Comparison of ENCODE assay signal across 13 cellular contexts in genomic region chr6:106080106-106081095, GRCh38.
"Had no signal": no experiment of that assay in that cellular context is flagged by ENCODE, and none has a peak within 500 bp of the region (broad histone marks: within the 10 kb centered on the region; RNA-seq: fewer than 3 reads in every experiment).

No MANE protein-coding gene starts in this region.

- H3K9me3 ChIP-seq: gastroesophageal sphincter, left lung, ovary, thoracic aorta had no signal

- H3K4me3 ChIP-seq: coronary artery, gastroesophageal sphincter, left lung, ovary, thoracic aorta had no signal

- H3K27ac Mint-ChIP-seq: activated B cell treated with CpG ODN at 0.5 μM for 24 hours; activated CD4-positive, alpha-beta T cell treated with anti-CD3 and anti-CD28 coated beads, Interleukin-2, amount 10 ng/mL, durations not matched to agents 24 days and 14 days; activated naive CD4-positive, alpha-beta T cell treated with anti-CD3 and anti-CD28 coated beads for 36 hours; memory B cell; stimulated activated naive CD8-positive, alpha-beta T cell treated with anti-CD3 and anti-CD28 coated beads, Interleukin-15, amount 100 ng/mL, for 72 hours had no signal

- H3K27me3 Mint-ChIP-seq: memory B cell had no signal

- DNase-seq: activated B cell treated with CpG ODN at 0.5 μM for 24 hours; activated CD4-positive, alpha-beta T cell treated with anti-CD3 and anti-CD28 coated beads, Interleukin-2, amount 10 ng/mL, durations not matched to agents 24 days and 14 days; activated naive CD4-positive, alpha-beta T cell treated with anti-CD3 and anti-CD28 coated beads for 36 hours; central memory CD4-positive, alpha-beta T cell; effector CD4-positive, alpha-beta T cell; left lung; ovary; stimulated activated CD4-positive, alpha-beta T cell treated with anti-CD3 and anti-CD28 coated beads, Interleukin-4, amount 100 ng/mL, for 24 hours; stimulated activated naive CD8-positive, alpha-beta T cell treated with anti-CD3 and anti-CD28 coated beads, Interleukin-15, amount 100 ng/mL, for 72 hours had no signal

- H3K9me3 Mint-ChIP-seq: activated B cell treated with CpG ODN at 0.5 μM for 24 hours; activated CD4-positive, alpha-beta T cell treated with anti-CD3 and anti-CD28 coated beads, Interleukin-2, amount 10 ng/mL, durations not matched to agents 24 days and 14 days; activated naive CD4-positive, alpha-beta T cell treated with anti-CD3 and anti-CD28 coated beads for 36 hours; memory B cell; stimulated activated naive CD8-positive, alpha-beta T cell treated with anti-CD3 and anti-CD28 coated beads, Interleukin-15, amount 100 ng/mL, for 72 hours had no signal

- H3K4me1 ChIP-seq: gastroesophageal sphincter had no signal

- H3K36me3 ChIP-seq: gastroesophageal sphincter, left lung, ovary, thoracic aorta had no signal

- H3K27me3 ChIP-seq: ovary had no signal

- H3K27ac ChIP-seq: coronary artery, gastroesophageal sphincter, left lung, ovary, thoracic aorta had no signal

- H3K4me3 Mint-ChIP-seq: activated B cell treated with CpG ODN at 0.5 μM for 24 hours; activated CD4-positive, alpha-beta T cell treated with anti-CD3 and anti-CD28 coated beads, Interleukin-2, amount 10 ng/mL, durations not matched to agents 24 days and 14 days; activated naive CD4-positive, alpha-beta T cell treated with anti-CD3 and anti-CD28 coated beads for 36 hours; memory B cell; stimulated activated naive CD8-positive, alpha-beta T cell treated with anti-CD3 and anti-CD28 coated beads, Interleukin-15, amount 100 ng/mL, for 72 hours had no signal

- H3K36me3 Mint-ChIP-seq: memory B cell had no signal
